Comparison of ENCODE assay signal across 9 cellular contexts in genomic region chr2:206989306-206989705, GRCh38. TPM values are rescaled to one million over a fixed set of nuclear protein-coding genes. Genes with fewer than 3 reads are reported as not detected.
DNase-seq lines count a peak whose midpoint lies in the region; ATAC-seq, FAIRE-seq and TF ChIP-seq lines count a peak whose summit lies in the region.
"Had no signal": no experiment of that assay in that cellular context is flagged by ENCODE, and none has a peak within 500 bp of the region (broad histone marks: within the 10 kb centered on the region; RNA-seq: fewer than 3 reads in every experiment).

No MANE protein-coding gene starts in this region.

- no peaks in the 10 kb centered on the region for H3K36me3 Mint-ChIP-seq in memory B cell

- H3K4me3 ChIP-seq in bronchial epithelial cell (ENCODE audit: low read depth, low read length) = no peak overlapping the region

- ATAC-seq in HG02571 (IDR thresholded peaks at IDR 0.05; ENCODE audit: unreplicated experiment) = peak; percentile 81
- ATAC-seq in memory B cell (ENCODE audit: low read depth) = peak; percentile 61
- no peak for ATAC-seq in GM19452 (IDR thresholded peaks at IDR 0.05; ENCODE audit: unreplicated experiment)

- TF ChIP-seq CTCF in AG09319 (IDR thresholded peaks at IDR 0.05; ENCODE audit: low read depth, low read length) (peak; percentile 52), GM10266 (IDR thresholded peaks at IDR 0.05; ENCODE audit: control insufficient read depth, insufficient read depth, low read depth, missing control alignments) (peak; percentile 81), bronchial epithelial cell (IDR thresholded peaks at IDR 0.05; ENCODE audit: insufficient read depth, low read length, severe bottlenecking) (peak; percentile 88)

- H3K36me3 ChIP-seq in bronchial epithelial cell (ENCODE audit: control insufficient read depth, insufficient read depth, low read length) = no peaks in the 10 kb centered on the region

- peaks cover 11% of the 10 kb centered on the region for H3K27me3 Mint-ChIP-seq in memory B cell

- DNase-seq in AG09319 (ENCODE audit: extremely low read depth, low read depth) (no peak), GM10266 (ENCODE audit: extremely low spot score) (peak; percentile 47), NCI-H460 (ENCODE audit: extremely low read depth, low read depth) (peak; percentile 54), bronchial epithelial cell (ENCODE audit: low read depth) (peak; percentile 25), memory B cell (ENCODE audit: low spot score in 2 of 2) (no peak), T1000 (lab: John Stamatoyannopoulos, UW) (no peak)

- no peaks in the 10 kb centered on the region for H3K9me3 Mint-ChIP-seq in memory B cell

- H3K27ac Mint-ChIP-seq in memory B cell = no peak overlapping the region

- no peaks in the 10 kb centered on the region for H3K27me3 ChIP-seq in bronchial epithelial cell (ENCODE audit: control insufficient read depth, insufficient read depth, low read length)

- FAIRE-seq in bronchial epithelial cell (lab: Jason Lieb, UNC) = no peak
- FAIRE-seq: islet of Langerhans had no signal

- no peak overlapping the region for H3K4me3 Mint-ChIP-seq in memory B cell

- peaks cover 4% of the 10 kb centered on the region for H3K4me1 Mint-ChIP-seq in memory B cell

RNA-seq across cellular contexts. Expression of gene CPO, which starts 50.0 kb away (rescaled TPM):
- not detected in 2 replicates for total RNA-seq in NCI-H460 (2014; rRNA removed; shearing (Covaris generic))
- polyA plus RNA-seq in NCI-H460 (2014; cell fraction: nucleus; rRNA removed) = not detected in 2 replicates
- 0.13 TPM in 1 of 2 replicates, not detected in the other for total RNA-seq in bronchial epithelial cell

Comparison
In these comparisons a context has a peak if more than half of its experiments do, and no peak if none do; other contexts are left out.
1. DNase-seq: peak in GM10266 (single experiment), NCI-H460 (single experiment) and bronchial epithelial cell (single experiment); none in AG09319 (single experiment), memory B cell (0 of 2) and T1000 (single experiment).
2. Peak in every context shown above with its lines, with median percentiles within 50 percentile points of each other: CTCF ChIP-seq.